36 cellular contexts compared by ENCODE assay signal in the genomic region with DNA sequence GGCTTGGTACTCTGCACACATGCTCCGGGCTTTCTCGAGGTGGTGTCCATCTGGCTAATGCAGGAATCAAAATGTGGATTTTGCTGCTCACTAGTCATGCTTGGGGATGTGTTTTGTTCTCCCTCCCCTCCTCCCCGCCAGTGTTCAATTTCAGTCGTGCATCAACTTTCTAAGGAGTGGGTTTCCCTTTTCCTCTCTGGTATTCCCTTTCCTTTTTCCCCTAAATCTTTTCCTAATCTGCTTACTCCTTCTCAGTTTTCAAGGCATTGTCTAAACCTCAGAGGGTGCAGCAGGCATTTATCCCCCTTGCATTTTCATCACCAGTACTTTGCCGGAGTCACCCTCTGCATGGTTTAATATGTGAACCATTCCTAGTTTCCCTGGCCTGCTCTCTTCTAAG.
"Had no signal": no experiment of that assay in that cellular context is flagged by ENCODE, and none has a peak within 500 bp of the region (broad histone marks: within the 10 kb centered on the region; RNA-seq: fewer than 3 reads in every experiment).

No MANE protein-coding gene starts in this region.

- ATAC-seq: activated CD8-positive, alpha-beta T cell treated with anti-CD3 and anti-CD28 coated beads for 36 hours; activated naive CD4-positive, alpha-beta T cell treated with anti-CD3 and anti-CD28 coated beads, Interleukin-2, amount 50 U/mL, for 72 hours; activated T-cell treated with anti-CD3 and anti-CD28 coated beads, Interleukin-2, amount 50 U/mL, for 72 hours; body of pancreas; Right ventricle myocardium inferior; SK-N-SH treated with all-trans-retinoic acid at 6 μM for 48 hours had no signal

- H3K27me3 ChIP-seq: adrenal gland, body of pancreas had no signal

- H3K9me3 ChIP-seq: adrenal gland, body of pancreas had no signal

- H3K4me1 ChIP-seq: adrenal gland, body of pancreas had no signal

- H3K36me3 ChIP-seq: adrenal gland had no signal

- H3K4me1 Mint-ChIP-seq: activated CD4-positive, alpha-beta T cell treated with anti-CD3 and anti-CD28 coated beads, Interleukin-2, amount 10 ng/mL, durations not matched to agents 24 days and 14 days had no signal

- H3K4me2 ChIP-seq: PC-9 had no signal

- H3K4me3 Mint-ChIP-seq: activated CD4-positive, alpha-beta T cell treated with anti-CD3 and anti-CD28 coated beads, Interleukin-2, amount 10 ng/mL, durations not matched to agents 24 days and 14 days; activated CD8-positive, alpha-beta T cell treated with anti-CD3 and anti-CD28 coated beads for 36 hours; activated naive CD4-positive, alpha-beta T cell treated with anti-CD3 and anti-CD28 coated beads for 36 hours; activated T-cell treated with anti-CD3 and anti-CD28 coated beads, Interleukin-2, amount 50 U/mL, for 72 hours had no signal

- H3K27ac Mint-ChIP-seq: activated CD4-positive, alpha-beta T cell treated with anti-CD3 and anti-CD28 coated beads, Interleukin-2, amount 10 ng/mL, durations not matched to agents 24 days and 14 days; activated CD8-positive, alpha-beta T cell treated with anti-CD3 and anti-CD28 coated beads for 36 hours; activated naive CD4-positive, alpha-beta T cell treated with anti-CD3 and anti-CD28 coated beads for 36 hours; activated naive CD4-positive, alpha-beta T cell treated with anti-CD3 and anti-CD28 coated beads, Interleukin-2, amount 50 U/mL, for 72 hours; activated T-cell treated with anti-CD3 and anti-CD28 coated beads, Interleukin-2, amount 50 U/mL, for 72 hours; activated T-helper 2 cell treated with anti-CD3 and anti-CD28 coated beads, Interferon-gamma antibody, Interleukin-2, Interleukin-4, amounts not matched to agents 10 μg/mL and 5 μg/mL and 100 μg/mL, durations not matched to agents 14 hours and 24 hours and 36 hours had no signal

- DNase-seq: activated CD4-positive, alpha-beta T cell treated with anti-CD3 and anti-CD28 coated beads for 1 hour; activated CD4-positive, alpha-beta T cell treated with anti-CD3 and anti-CD28 coated beads, Interleukin-2, amount 10 ng/mL, durations not matched to agents 24 days and 14 days; activated CD4-positive, alpha-beta T cell treated with anti-CD3 and anti-CD28 coated beads, Interleukin-2, amount 50 U/mL, for 4 hours; activated CD4-positive, CD25-positive, alpha-beta regulatory T cell; activated CD8-positive, alpha-beta T cell treated with anti-CD3 and anti-CD28 coated beads for 36 hours; activated gamma-delta T cell; activated naive CD4-positive, alpha-beta T cell treated with anti-CD3 and anti-CD28 coated beads for 36 hours; activated T-cell treated with anti-CD3 and anti-CD28 coated beads, Interleukin-2, amount 50 U/mL, for 1 hour; activated T-cell treated with anti-CD3 and anti-CD28 coated beads, Interleukin-2, amount 50 U/mL, for 72 hours; adrenal gland; body of pancreas; caudate nucleus; cerebellar nuclear complex; Karpas-422; NCI-H1048; NCI-H1105 treated with DMSO at 0.1 percent for 48 hours; NCI-H1436; NCI-H1694; NCI-H1930; NCI-H2081 treated with DMSO at 0.1 percent for 48 hours; NCI-H510A; NCI-H526; NCI-H748 treated with DMSO at 0.1 percent for 48 hours; NK-92 treated with Interleukin-12 subunit alpha and Interleukin-12 subunit beta, amount 100 ng/mL, for 24 hours; PC-9; SIG-M5; SW 1271; T-helper 1 cell; T-helper 2 cell; T-helper 9 cell had no signal

- H3K9me3 Mint-ChIP-seq: activated CD4-positive, alpha-beta T cell treated with anti-CD3 and anti-CD28 coated beads, Interleukin-2, amount 10 ng/mL, durations not matched to agents 24 days and 14 days; activated CD8-positive, alpha-beta T cell treated with anti-CD3 and anti-CD28 coated beads for 36 hours; activated naive CD4-positive, alpha-beta T cell treated with anti-CD3 and anti-CD28 coated beads for 36 hours; activated naive CD4-positive, alpha-beta T cell treated with anti-CD3 and anti-CD28 coated beads, Interleukin-2, amount 50 U/mL, for 72 hours; activated T-cell treated with anti-CD3 and anti-CD28 coated beads, Interleukin-2, amount 50 U/mL, for 72 hours; activated T-helper 2 cell treated with anti-CD3 and anti-CD28 coated beads, Interferon-gamma antibody, Interleukin-2, Interleukin-4, amounts not matched to agents 10 μg/mL and 5 μg/mL and 100 μg/mL, durations not matched to agents 14 hours and 24 hours and 36 hours had no signal

- H3K36me3 Mint-ChIP-seq: activated naive CD4-positive, alpha-beta T cell treated with anti-CD3 and anti-CD28 coated beads, Interleukin-2, amount 50 U/mL, for 72 hours had no signal

- H2AFZ ChIP-seq: PC-9 had no signal

- H3K27ac ChIP-seq: adrenal gland, body of pancreas, PC-9, RWPE1, VCaP had no signal

- H3K27me3 Mint-ChIP-seq: activated CD4-positive, alpha-beta T cell treated with anti-CD3 and anti-CD28 coated beads, Interleukin-2, amount 10 ng/mL, durations not matched to agents 24 days and 14 days; activated CD8-positive, alpha-beta T cell treated with anti-CD3 and anti-CD28 coated beads for 36 hours had no signal

- H3K4me3 ChIP-seq: adrenal gland, body of pancreas, PC-9 had no signal
